Comparison of ENCODE assay signal across 10 cellular contexts in the genomic region with DNA sequence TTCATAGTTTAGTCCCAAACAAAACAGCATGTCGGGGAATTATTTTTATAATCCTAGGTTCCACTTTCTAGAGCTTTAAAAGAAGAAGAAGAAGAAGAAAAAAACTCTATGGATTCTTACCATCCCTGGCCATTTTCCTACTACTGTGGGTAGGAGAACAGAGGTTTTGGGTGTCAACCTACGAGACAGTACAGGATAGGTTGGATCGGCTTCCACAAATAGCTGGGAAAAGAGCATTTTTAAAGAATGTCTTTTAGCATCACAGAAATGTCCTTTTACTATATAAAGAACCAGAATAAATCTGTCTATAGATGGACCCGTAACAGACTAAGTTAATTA.
DNase-seq lines count a peak whose midpoint lies in the region; ATAC-seq and TF ChIP-seq lines count a peak whose summit lies in the region.
"Had no signal": no experiment of that assay in that cellular context is flagged by ENCODE, and none has a peak within 500 bp of the region (broad histone marks: within the 10 kb centered on the region; RNA-seq: fewer than 3 reads in every experiment).

No MANE protein-coding gene starts in this region.

- no peak for ATAC-seq in GM19023 (IDR thresholded peaks at IDR 0.05; ENCODE audit: unreplicated experiment)
- no peak for ATAC-seq in HG02610 (IDR thresholded peaks at IDR 0.05; ENCODE audit: unreplicated experiment)
- ATAC-seq in GM19467 (IDR thresholded peaks at IDR 0.05; ENCODE audit: unreplicated experiment): no peak

- TF ChIP-seq EP300 in esophagus muscularis mucosa (IDR thresholded peaks at IDR 0.05): no peak

- H3K9me3 ChIP-seq in SJSA1 (replicated peaks) (no peaks in the 10 kb centered on the region), esophagus muscularis mucosa (peaks cover 0 to 9% (median 4%) of the 10 kb centered on the region in 4 donors), spleen (peaks cover 0 to 7% (median 2%) of the 10 kb centered on the region in 8 donors)

- TF ChIP-seq POLR2A in esophagus muscularis mucosa (IDR thresholded peaks at IDR 0.05; ENCODE audit: low read depth) (no peak), spleen (IDR thresholded peaks at IDR 0.05) (no peak)

- H3K4me1 ChIP-seq in SJSA1 (replicated peaks): peaks cover 62% of the 10 kb centered on the region
- H3K4me1 ChIP-seq in esophagus muscularis mucosa: peaks cover 41 to 65% (median 59%) of the 10 kb centered on the region in 4 donors
- H3K4me1 ChIP-seq in spleen: peaks cover 23 to 73% (median 52%) of the 10 kb centered on the region in 6 donors

- no peak overlapping the region for H3K4me3 ChIP-seq in HL-60 (replicated peaks; ENCODE audit: insufficient read depth, low read length)
- no peak overlapping the region for H3K4me3 ChIP-seq in SJSA1
- peak overlapping the region; percentile 8 to 43 (median 34) for H3K4me3 ChIP-seq in esophagus muscularis mucosa
- peak overlapping the region in 4 of 8 donors; percentile 4 to 54 (median 15) for H3K4me3 ChIP-seq in spleen

- DNase-seq in HL-60 (ENCODE audit: low read depth in 1 of 2, low spot score in 1 of 2) (no peak), SJSA1 (ENCODE audit: low read depth in 1 of 2, low spot score in 2 of 2) (no peak), esophagus muscularis mucosa (ENCODE audit: extremely low spot score) (no peak), spleen (no peak), NCI-H69 (lab: John Stamatoyannopoulos, UW) (no peak)
- DNase-seq: mesendoderm, NCI-H1105 had no signal

- H3K27ac ChIP-seq in HL-60 (replicated peaks) (peak overlapping the region; percentile 70), SJSA1 (peak overlapping the region; percentile 51), esophagus muscularis mucosa (replicated peaks in 1 of 4) (peak overlapping the region; percentile 60 to 78 (median 68)), spleen (peak overlapping the region; percentile 41 to 81 (median 77))

- intact Hi-C loops in esophagus muscularis mucosa (cut with DNase I): no loop called here
- intact Hi-C loops in spleen (cut with DNase I; ENCODE audit: low total_unique reads): no loop called here

- TF ChIP-seq CTCF in HL-60 (IDR thresholded peaks at IDR 0.05; ENCODE audit: insufficient read depth, low read length) (no peak), esophagus muscularis mucosa (IDR thresholded peaks at IDR 0.05) (no peak), spleen (IDR thresholded peaks at IDR 0.05 in 8 of 11, conservative IDR thresholded peaks at IDR 0.05 in 3 of 11) (no peak)

- H3K36me3 ChIP-seq in SJSA1 (peaks cover 16% of the 10 kb centered on the region), esophagus muscularis mucosa (peaks cover 0 to 5% (median 2%) of the 10 kb centered on the region in 4 donors), spleen (peaks cover 0 to 8% (median 0%) of the 10 kb centered on the region in 6 donors)

- H3K27me3 ChIP-seq in HL-60 (ENCODE audit: insufficient read depth, poor library complexity, severe bottlenecking): no peaks in the 10 kb centered on the region
- no peaks in the 10 kb centered on the region for H3K27me3 ChIP-seq in SJSA1 (replicated peaks)
- no peaks in the 10 kb centered on the region for H3K27me3 ChIP-seq in esophagus muscularis mucosa
- no peaks in the 10 kb centered on the region for H3K27me3 ChIP-seq in spleen (replicated peaks in 1 of 7)

- 68% methylated on average over 4 of the region's 4 CpGs for WGBS in esophagus muscularis mucosa
- 46 to 52% (median 49%) methylated on average over 4 of the region's 4 CpGs for WGBS in spleen, 5 donors

Comparison
In these comparisons a context has a peak if more than half of its experiments do, and no peak if none do; other contexts are left out.
1. H3K4me3 ChIP-seq: peak in esophagus muscularis mucosa (4 of 4); none in HL-60 (single experiment) and SJSA1 (single experiment).
2. Peak in every context shown above with its lines, with median percentiles within 50 percentile points of each other: H3K27ac ChIP-seq.